ENCODE assay signal across 16 cellular contexts in genomic region chr11:132245558-132246385, GRCh38.
"Had no signal": no experiment of that assay in that cellular context is flagged by ENCODE, and none has a peak within 500 bp of the region (broad histone marks: within the 10 kb centered on the region; RNA-seq: fewer than 3 reads in every experiment).

No MANE protein-coding gene starts in this region.

- H3K36me3 ChIP-seq: cardiac muscle cell, left lung, sigmoid colon, suprapubic skin had no signal

- FAIRE-seq: astrocyte had no signal

- H3K9me3 Mint-ChIP-seq: activated CD4-positive, alpha-beta T cell treated with anti-CD3 and anti-CD28 coated beads, Interleukin-2, amount 10 ng/mL, durations not matched to agents 24 days and 14 days; activated T-helper 1 cell treated with anti-CD3 and anti-CD28 coated beads, Interleukin-12 subunit alpha, Interleukin-12 subunit beta, Interleukin-2, Interleukin-4 antibody, amounts not matched to agents 30 ng/mL and 10 ng/mL and 1 ng/mL, durations not matched to agents 14 hours and 24 hours and 36 hours; type B pancreatic cell had no signal

- H3K27ac Mint-ChIP-seq: activated B cell treated with CpG ODN at 0.5 μM for 24 hours; activated CD4-positive, alpha-beta T cell treated with anti-CD3 and anti-CD28 coated beads, Interleukin-2, amount 10 ng/mL, durations not matched to agents 24 days and 14 days; activated T-helper 1 cell treated with anti-CD3 and anti-CD28 coated beads, Interleukin-12 subunit alpha, Interleukin-12 subunit beta, Interleukin-2, Interleukin-4 antibody, amounts not matched to agents 30 ng/mL and 10 ng/mL and 1 ng/mL, durations not matched to agents 14 hours and 24 hours and 36 hours; effector memory CD8-positive, alpha-beta T cell; T-helper 17 cell; type B pancreatic cell had no signal

- H3K9me3 ChIP-seq: left lung, sigmoid colon, suprapubic skin had no signal

- H3K4me3 Mint-ChIP-seq: activated B cell treated with CpG ODN at 0.5 μM for 24 hours; activated CD4-positive, alpha-beta T cell treated with anti-CD3 and anti-CD28 coated beads, Interleukin-2, amount 10 ng/mL, durations not matched to agents 24 days and 14 days; activated T-helper 1 cell treated with anti-CD3 and anti-CD28 coated beads, Interleukin-12 subunit alpha, Interleukin-12 subunit beta, Interleukin-2, Interleukin-4 antibody, amounts not matched to agents 30 ng/mL and 10 ng/mL and 1 ng/mL, durations not matched to agents 14 hours and 24 hours and 36 hours; effector memory CD8-positive, alpha-beta T cell; T-helper 17 cell; type B pancreatic cell had no signal

- H3K4me1 Mint-ChIP-seq: activated B cell treated with CpG ODN at 0.5 μM for 24 hours; activated CD4-positive, alpha-beta T cell treated with anti-CD3 and anti-CD28 coated beads, Interleukin-2, amount 10 ng/mL, durations not matched to agents 24 days and 14 days; T-helper 17 cell had no signal

- ATAC-seq: effector memory CD8-positive, alpha-beta T cell; left lung; T-helper 17 cell had no signal

- H3K4me1 ChIP-seq: left lung, suprapubic skin had no signal

- H3K36me3 Mint-ChIP-seq: type B pancreatic cell had no signal

- H3K27me3 Mint-ChIP-seq: activated B cell treated with CpG ODN at 0.5 μM for 24 hours; activated CD4-positive, alpha-beta T cell treated with anti-CD3 and anti-CD28 coated beads, Interleukin-2, amount 10 ng/mL, durations not matched to agents 24 days and 14 days; effector memory CD8-positive, alpha-beta T cell had no signal

- H3K27ac ChIP-seq: cardiac muscle cell, left lung, suprapubic skin had no signal

- DNase-seq: activated B cell treated with CpG ODN at 0.5 μM for 24 hours; activated CD4-positive, alpha-beta T cell treated with anti-CD3 and anti-CD28 coated beads, Interleukin-2, amount 10 ng/mL, durations not matched to agents 24 days and 14 days; activated naive CD4-positive, alpha-beta T cell; cortex of kidney; effector memory CD8-positive, alpha-beta T cell; left lung; mesenchymal stem cell; sigmoid colon; stimulated activated CD4-positive, alpha-beta T cell treated with anti-CD3 and anti-CD28 coated beads, Interleukin-2, amount 100 ng/mL, for 24 hours; stimulated activated naive CD4-positive, alpha-beta T cell; T-helper 17 cell had no signal

- H3K27me3 ChIP-seq: cardiac muscle cell, left lung, sigmoid colon, suprapubic skin had no signal

- H3K4me3 ChIP-seq: cardiac muscle cell, left lung, sigmoid colon, suprapubic skin had no signal
